In genomic region chr6:77487808-77488425, GRCh38 we compare ENCODE assay signal across 26 cellular contexts. TPM values are rescaled to one million over a fixed set of nuclear protein-coding genes. Genes with fewer than 3 reads are reported as not detected.
DNase-seq lines count a peak whose midpoint lies in the region; ATAC-seq lines count a peak whose summit lies in the region.
"Had no signal": no experiment of that assay in that cellular context is flagged by ENCODE, and none has a peak within 500 bp of the region (broad histone marks: within the 10 kb centered on the region; RNA-seq: fewer than 3 reads in every experiment).

No MANE protein-coding gene starts in this region.

- peak; percentile 7 to 13 for DNase-seq in AML-193 (lab: John Stamatoyannopoulos, UW)
- peak; percentile 24 for DNase-seq in LoVo (ENCODE audit: low spot score)
- DNase-seq in SKM-1 treated with dmso at 0.1 percent for 144 hours (lab: John Stamatoyannopoulos, UW; ENCODE audit: unreplicated experiment): peak; percentile 46
- DNase-seq in left colon: no peak
- no peak for DNase-seq in GOT3 (lab: John Stamatoyannopoulos, UW)
- DNase-seq in occipital lobe (lab: John Stamatoyannopoulos, UW): no peak
- DNase-seq in SW 1271 (lab: John Stamatoyannopoulos, UW): no peak
- DNase-seq: Caco-2; CD4-positive, alpha-beta T cell; DMS 273 treated with DMSO at 0.1 percent for 48 hours; DND-41; H7; HFFc6; KBM-7; MV-4-11; NCI-H1694; NCI-H2081; NCI-H2171; NCI-H345; NCI-H524; NCI-H774; T-cell had no signal

- intact Hi-C loops in left colon (cut with DNase I, micrococcal nuclease): no loop called here

- ATAC-seq in left colon (peak; percentile 52), HG02870 (IDR thresholded peaks at IDR 0.05; ENCODE audit: unreplicated experiment) (no peak)
- ATAC-seq: T-cell had no signal

RNA-seq across cellular contexts. Expression of gene HTR1B, which starts 24.6 kb away (rescaled TPM):
- total RNA-seq in left colon (under 1 TPM in 1 of 2 donors, not detected in 1; 0.28 TPM), occipital lobe (0.94 TPM)
- total RNA-seq: A673; Caco-2; CD4-positive, alpha-beta T cell; HT1080; SJSA1 had no signal

Comparison
In these comparisons a context has a peak if more than half of its experiments do, and no peak if none do; other contexts are left out.
1. DNase-seq: peak in AML-193 (2 of 2), LoVo (single experiment) and SKM-1 treated with dmso at 0.1 percent for 144 hours (single experiment); none in left colon (0 of 2), GOT3 (single experiment), occipital lobe (single experiment) and SW 1271 (0 of 2).